19 cellular contexts compared by ENCODE assay signal in the genomic region with DNA sequence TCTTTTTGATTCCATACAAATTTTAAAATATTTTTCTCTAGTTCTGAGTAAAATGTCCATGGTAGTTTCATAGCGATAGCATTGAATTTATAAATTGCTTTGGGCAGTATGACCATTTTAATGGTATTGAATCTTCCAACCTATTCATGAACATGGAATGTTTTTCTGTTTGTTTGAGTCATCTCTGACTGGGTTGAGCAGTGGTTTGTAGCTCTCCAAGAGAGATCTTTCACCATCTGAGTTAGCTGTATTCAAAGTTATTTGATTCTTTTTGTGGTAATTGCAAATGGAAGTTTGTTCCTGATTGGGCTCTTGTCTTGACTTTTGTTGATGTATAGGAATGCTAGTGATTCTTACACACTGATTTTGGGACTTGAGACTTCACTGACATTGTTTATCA.
DNase-seq lines count a peak whose midpoint lies in the region; ATAC-seq and TF ChIP-seq lines count a peak whose summit lies in the region.
"Had no signal": no experiment of that assay in that cellular context is flagged by ENCODE, and none has a peak within 500 bp of the region (broad histone marks: within the 10 kb centered on the region; RNA-seq: fewer than 3 reads in every experiment).

No MANE protein-coding gene starts in this region.

- H3K27ac ChIP-seq in prostate gland: no peak overlapping the region
- H3K27ac ChIP-seq: BLaER1, SK-N-MC had no signal

- H3K4me1 ChIP-seq in prostate gland (replicated peaks): no peaks in the 10 kb centered on the region
- H3K4me1 ChIP-seq: BLaER1 had no signal

- ATAC-seq in HG03175 (IDR thresholded peaks at IDR 0.05; ENCODE audit: unreplicated experiment) (no peak), HG03432 (IDR thresholded peaks at IDR 0.05; ENCODE audit: unreplicated experiment) (no peak)
- ATAC-seq: GM12878, PC-3, Right ventricle myocardium inferior had no signal

- H3K27me3 ChIP-seq in prostate gland (replicated peaks; ENCODE audit: insufficient read depth): no peaks in the 10 kb centered on the region
- H3K27me3 ChIP-seq: BLaER1 had no signal

- WGBS in prostate gland: 100% methylated on average over 1 of the region's 1 CpG

- H3K4me3 ChIP-seq in epithelial cell of esophagus (ENCODE audit: low read length) (no peak overlapping the region), skeletal muscle cell (ENCODE audit: low read depth, low read length) (no peak overlapping the region), prostate gland (no peak overlapping the region)
- H3K4me3 ChIP-seq: BLaER1, GM12878, SK-N-MC had no signal

- no peaks in the 10 kb centered on the region for H3K36me3 ChIP-seq in prostate gland
- H3K36me3 ChIP-seq: BLaER1 had no signal

- DNase-seq in Daoy (ENCODE audit: low read depth): peak; percentile 6
- peak; percentile 43 for DNase-seq in HT1080 (ENCODE audit: low read depth)
- DNase-seq in epithelial cell of esophagus (ENCODE audit: low read depth): peak; percentile 71
- peak; percentile 25 for DNase-seq in skeletal muscle cell (ENCODE audit: low read depth)
- DNase-seq in activated naive CD4-positive, alpha-beta T cell (lab: John Stamatoyannopoulos, UW): no peak
- no peak for DNase-seq in prostate gland (ENCODE audit: low spot score)
- DNase-seq: ACHN, DMS 273 treated with DMSO at 0.1 percent for 48 hours, KBM-7, NCI-H1092, NCI-H1694, NCI-H345, PC-3 had no signal

- no peaks in the 10 kb centered on the region for H3K9me3 ChIP-seq in prostate gland
- H3K9me3 ChIP-seq: BLaER1 had no signal

- no peak for TF ChIP-seq POLR2A in prostate gland (IDR thresholded peaks at IDR 0.05)

- TF ChIP-seq CTCF in epithelial cell of esophagus (IDR thresholded peaks at IDR 0.05; ENCODE audit: insufficient read depth, low read depth, low read length, missing control alignments): no peak
- TF ChIP-seq CTCF in prostate gland (IDR thresholded peaks at IDR 0.05): no peak

- intact Hi-C loops in prostate gland (cut with DNase I): no loop called here

Comparison
In these comparisons a context has a peak if more than half of its experiments do, and no peak if none do; other contexts are left out.
1. DNase-seq: peak in Daoy (single experiment), HT1080 (single experiment), epithelial cell of esophagus (single experiment) and skeletal muscle cell (single experiment); none in activated naive CD4-positive, alpha-beta T cell (0 of 4) and prostate gland (single experiment).